1 cellular context compared by ENCODE assay signal in genomic region chr12:121857322-121858246, GRCh38.
A peak's percentile ranks its signal among the peaks of the same experiment; 100 is the strongest.
TF ChIP-seq lines count a peak whose summit lies in the region.

No MANE protein-coding gene starts in this region.

TF ChIP-seq in HepG2, 621 proteins besides CTCF, POLR2A, EP300 and RAD21 (continued from another document and continues in another):
- TF ChIP-seq STAT6 (CRISPR knock-in tag; IDR thresholded peaks at IDR 0.05; ENCODE audit: borderline replicate concordance) (0 out of 2 replicates have a peak, but pooled peaks have one; percentile 27), ZBTB7B (CRISPR knock-in tag; IDR thresholded peaks at IDR 0.05) (peak; percentile 99), TOPORS (CRISPR knock-in tag; IDR thresholded peaks at IDR 0.05) (0 out of 2 replicates have a peak, but pooled peaks have one; percentile 30), POLR2AphosphoS5 (IDR thresholded peaks at IDR 0.05; ENCODE audit: low read depth, low read length) (peak; percentile 74), FOXO1 (CRISPR knock-in tag; IDR thresholded peaks at IDR 0.05) (peak; percentile 65; the same call in 1 of the 2 replicates), ZNF687 (CRISPR knock-in tag; IDR thresholded peaks at IDR 0.05) (peak; percentile 94), ZSCAN12 (CRISPR knock-in tag; IDR thresholded peaks at IDR 0.05) (no peak), RNF219 (CRISPR knock-in tag; IDR thresholded peaks at IDR 0.05) (no peak), ZFP1 (CRISPR knock-in tag; IDR thresholded peaks at IDR 0.05) (no peak), ETV5 (CRISPR knock-in tag; IDR thresholded peaks at IDR 0.05; ENCODE audit: borderline replicate concordance) (peak; percentile 97), MAFK (conservative IDR thresholded peaks at IDR 0.05 in 1 of 2, IDR thresholded peaks at IDR 0.05 in 1 of 2; ENCODE audit: low read length in 2 of 2) (peak; percentile 95 to 99), TCF7L2 (IDR thresholded peaks at IDR 0.05; ENCODE audit: low read depth, low read length) (no peak), HMG20A (CRISPR knock-in tag; IDR thresholded peaks at IDR 0.05; ENCODE audit: borderline replicate concordance) (peak; percentile 21; the same call in 1 of the 2 replicates), ZNF180 (CRISPR knock-in tag; IDR thresholded peaks at IDR 0.05; ENCODE audit: borderline replicate concordance, low read depth) (no peak), ZNF343 (CRISPR knock-in tag; IDR thresholded peaks at IDR 0.05) (no peak), HIVEP1 (CRISPR knock-in tag; IDR thresholded peaks at IDR 0.05) (peak; percentile 77), FOSL2 (CRISPR knock-in tag; IDR thresholded peaks at IDR 0.05) (peak; percentile 93), TEAD2 (CRISPR knock-in tag; IDR thresholded peaks at IDR 0.05) (no peak), PAWR (CRISPR knock-in tag; IDR thresholded peaks at IDR 0.05; ENCODE audit: borderline replicate concordance) (0 out of 2 replicates have a peak, but pooled peaks have one; percentile 53), ZNF720 (CRISPR knock-in tag; IDR thresholded peaks at IDR 0.05) (no peak), PHF8 (CRISPR knock-in tag; IDR thresholded peaks at IDR 0.05) (peak; percentile 41), KDM2A (CRISPR knock-in tag; IDR thresholded peaks at IDR 0.05; ENCODE audit: borderline replicate concordance, low read depth) (peak; percentile 65; the same call in 1 of the 2 replicates), GATA4 (IDR thresholded peaks at IDR 0.05; ENCODE audit: borderline replicate concordance, low read depth) (peak; percentile 26; the same call in 1 of the 2 replicates), FOXC1 (CRISPR knock-in tag; IDR thresholded peaks at IDR 0.05; ENCODE audit: borderline replicate concordance) (peak; percentile 73), TBP (CRISPR knock-in tag; IDR thresholded peaks at IDR 0.05) (no peak), ZFP36L1 (CRISPR knock-in tag; IDR thresholded peaks at IDR 0.05) (peak; percentile 68; the same call in 1 of the 2 replicates), SKI (IDR thresholded peaks at IDR 0.05; ENCODE audit: partially characterized antibody) (peak; percentile 49), DMAP1 (CRISPR knock-in tag; IDR thresholded peaks at IDR 0.05) (0 out of 2 replicates have a peak, but pooled peaks have one; percentile 57), KLF6 (CRISPR knock-in tag; IDR thresholded peaks at IDR 0.05) (no peak), HMG20B (CRISPR knock-in tag; conservative IDR thresholded peaks at IDR 0.05) (0 out of 2 replicates have a peak, but pooled peaks have one; percentile 40), ZNF547 (CRISPR knock-in tag; IDR thresholded peaks at IDR 0.05) (peak; percentile 56; the same call in 1 of the 2 replicates), FOXK1 (CRISPR knock-in tag; IDR thresholded peaks at IDR 0.05; ENCODE audit: borderline replicate concordance, low read depth) (peak; percentile 49; the same call in 1 of the 2 replicates), ESRRA (CRISPR knock-in tag; IDR thresholded peaks at IDR 0.05; ENCODE audit: low read depth) (peak; percentile 43; the same call in 1 of the 2 replicates)
- TF ChIP-seq, protein P1, sequence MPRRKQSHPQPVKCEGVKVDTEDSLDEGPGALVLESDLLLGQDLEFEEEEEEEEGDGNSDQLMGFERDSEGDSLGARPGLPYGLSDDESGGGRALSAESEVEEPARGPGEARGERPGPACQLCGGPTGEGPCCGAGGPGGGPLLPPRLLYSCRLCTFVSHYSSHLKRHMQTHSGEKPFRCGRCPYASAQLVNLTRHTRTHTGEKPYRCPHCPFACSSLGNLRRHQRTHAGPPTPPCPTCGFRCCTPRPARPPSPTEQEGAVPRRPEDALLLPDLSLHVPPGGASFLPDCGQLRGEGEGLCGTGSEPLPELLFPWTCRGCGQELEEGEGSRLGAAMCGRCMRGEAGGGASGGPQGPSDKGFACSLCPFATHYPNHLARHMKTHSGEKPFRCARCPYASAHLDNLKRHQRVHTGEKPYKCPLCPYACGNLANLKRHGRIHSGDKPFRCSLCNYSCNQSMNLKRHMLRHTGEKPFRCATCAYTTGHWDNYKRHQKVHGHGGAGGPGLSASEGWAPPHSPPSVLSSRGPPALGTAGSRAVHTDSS (CRISPR knock-in tag; conservative IDR thresholded peaks at IDR 0.05) = no peak
- TF ChIP-seq, protein P2, sequence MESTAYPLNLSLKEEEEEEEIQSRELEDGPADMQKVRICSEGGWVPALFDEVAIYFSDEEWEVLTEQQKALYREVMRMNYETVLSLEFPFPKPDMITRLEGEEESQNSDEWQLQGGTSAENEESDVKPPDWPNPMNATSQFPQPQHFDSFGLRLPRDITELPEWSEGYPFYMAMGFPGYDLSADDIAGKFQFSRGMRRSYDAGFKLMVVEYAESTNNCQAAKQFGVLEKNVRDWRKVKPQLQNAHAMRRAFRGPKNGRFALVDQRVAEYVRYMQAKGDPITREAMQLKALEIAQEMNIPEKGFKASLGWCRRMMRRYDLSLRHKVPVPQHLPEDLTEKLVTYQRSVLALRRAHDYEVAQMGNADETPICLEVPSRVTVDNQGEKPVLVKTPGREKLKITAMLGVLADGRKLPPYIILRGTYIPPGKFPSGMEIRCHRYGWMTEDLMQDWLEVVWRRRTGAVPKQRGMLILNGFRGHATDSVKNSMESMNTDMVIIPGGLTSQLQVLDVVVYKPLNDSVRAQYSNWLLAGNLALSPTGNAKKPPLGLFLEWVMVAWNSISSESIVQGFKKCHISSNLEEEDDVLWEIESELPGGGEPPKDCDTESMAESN (CRISPR knock-in tag; conservative IDR thresholded peaks at IDR 0.05) = peak; percentile 42; the same call in 1 of the 2 replicates
- TF ChIP-seq, protein P3, sequence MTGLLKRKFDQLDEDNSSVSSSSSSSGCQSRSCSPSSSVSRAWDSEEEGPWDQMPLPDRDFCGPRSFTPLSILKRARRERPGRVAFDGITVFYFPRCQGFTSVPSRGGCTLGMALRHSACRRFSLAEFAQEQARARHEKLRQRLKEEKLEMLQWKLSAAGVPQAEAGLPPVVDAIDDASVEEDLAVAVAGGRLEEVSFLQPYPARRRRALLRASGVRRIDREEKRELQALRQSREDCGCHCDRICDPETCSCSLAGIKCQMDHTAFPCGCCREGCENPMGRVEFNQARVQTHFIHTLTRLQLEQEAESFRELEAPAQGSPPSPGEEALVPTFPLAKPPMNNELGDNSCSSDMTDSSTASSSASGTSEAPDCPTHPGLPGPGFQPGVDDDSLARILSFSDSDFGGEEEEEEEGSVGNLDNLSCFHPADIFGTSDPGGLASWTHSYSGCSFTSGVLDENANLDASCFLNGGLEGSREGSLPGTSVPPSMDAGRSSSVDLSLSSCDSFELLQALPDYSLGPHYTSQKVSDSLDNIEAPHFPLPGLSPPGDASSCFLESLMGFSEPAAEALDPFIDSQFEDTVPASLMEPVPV (CRISPR knock-in tag; IDR thresholded peaks at IDR 0.05) = peak; percentile 87
- TF ChIP-seq, protein P4, sequence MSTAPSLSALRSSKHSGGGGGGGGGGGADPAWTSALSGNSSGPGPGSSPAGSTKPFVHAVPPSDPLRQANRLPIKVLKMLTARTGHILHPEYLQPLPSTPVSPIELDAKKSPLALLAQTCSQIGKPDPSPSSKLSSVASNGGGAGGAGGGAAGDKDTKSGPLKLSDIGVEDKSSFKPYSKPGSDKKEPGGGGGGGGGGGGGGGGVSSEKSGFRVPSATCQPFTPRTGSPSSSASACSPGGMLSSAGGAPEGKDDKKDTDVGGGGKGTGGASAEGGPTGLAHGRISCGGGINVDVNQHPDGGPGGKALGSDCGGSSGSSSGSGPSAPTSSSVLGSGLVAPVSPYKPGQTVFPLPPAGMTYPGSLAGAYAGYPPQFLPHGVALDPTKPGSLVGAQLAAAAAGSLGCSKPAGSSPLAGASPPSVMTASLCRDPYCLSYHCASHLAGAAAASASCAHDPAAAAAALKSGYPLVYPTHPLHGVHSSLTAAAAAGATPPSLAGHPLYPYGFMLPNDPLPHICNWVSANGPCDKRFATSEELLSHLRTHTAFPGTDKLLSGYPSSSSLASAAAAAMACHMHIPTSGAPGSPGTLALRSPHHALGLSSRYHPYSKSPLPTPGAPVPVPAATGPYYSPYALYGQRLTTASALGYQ (CRISPR knock-in tag; IDR thresholded peaks at IDR 0.05) = peak; percentile 34; the same call in 1 of the 2 replicates
- TF ChIP-seq, protein P5, sequence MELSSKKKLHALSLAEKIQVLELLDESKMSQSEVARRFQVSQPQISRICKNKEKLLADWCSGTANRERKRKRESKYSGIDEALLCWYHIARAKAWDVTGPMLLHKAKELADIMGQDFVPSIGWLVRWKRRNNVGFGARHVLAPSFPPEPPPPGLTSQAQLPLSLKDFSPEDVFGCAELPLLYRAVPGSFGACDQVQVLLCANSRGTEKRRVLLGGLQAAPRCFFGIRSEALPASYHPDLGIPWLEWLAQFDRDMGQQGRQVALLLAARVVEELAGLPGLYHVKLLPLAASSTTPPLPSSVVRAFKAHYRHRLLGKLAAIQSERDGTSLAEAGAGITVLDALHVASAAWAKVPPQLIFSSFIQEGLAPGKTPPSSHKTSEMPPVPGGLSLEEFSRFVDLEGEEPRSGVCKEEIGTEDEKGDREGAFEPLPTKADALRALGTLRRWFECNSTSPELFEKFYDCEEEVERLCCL (CRISPR knock-in tag; IDR thresholded peaks at IDR 0.05; ENCODE audit: borderline replicate concordance) = no peak
- TF ChIP-seq, protein P6, sequence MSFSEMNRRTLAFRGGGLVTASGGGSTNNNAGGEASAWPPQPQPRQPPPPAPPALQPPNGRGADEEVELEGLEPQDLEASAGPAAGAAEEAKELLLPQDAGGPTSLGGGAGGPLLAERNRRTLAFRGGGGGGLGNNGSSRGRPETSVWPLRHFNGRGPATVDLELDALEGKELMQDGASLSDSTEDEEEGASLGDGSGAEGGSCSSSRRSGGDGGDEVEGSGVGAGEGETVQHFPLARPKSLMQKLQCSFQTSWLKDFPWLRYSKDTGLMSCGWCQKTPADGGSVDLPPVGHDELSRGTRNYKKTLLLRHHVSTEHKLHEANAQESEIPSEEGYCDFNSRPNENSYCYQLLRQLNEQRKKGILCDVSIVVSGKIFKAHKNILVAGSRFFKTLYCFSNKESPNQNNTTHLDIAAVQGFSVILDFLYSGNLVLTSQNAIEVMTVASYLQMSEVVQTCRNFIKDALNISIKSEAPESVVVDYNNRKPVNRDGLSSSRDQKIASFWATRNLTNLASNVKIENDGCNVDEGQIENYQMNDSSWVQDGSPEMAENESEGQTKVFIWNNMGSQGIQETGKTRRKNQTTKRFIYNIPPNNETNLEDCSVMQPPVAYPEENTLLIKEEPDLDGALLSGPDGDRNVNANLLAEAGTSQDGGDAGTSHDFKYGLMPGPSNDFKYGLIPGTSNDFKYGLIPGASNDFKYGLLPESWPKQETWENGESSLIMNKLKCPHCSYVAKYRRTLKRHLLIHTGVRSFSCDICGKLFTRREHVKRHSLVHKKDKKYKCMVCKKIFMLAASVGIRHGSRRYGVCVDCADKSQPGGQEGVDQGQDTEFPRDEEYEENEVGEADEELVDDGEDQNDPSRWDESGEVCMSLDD (CRISPR knock-in tag; IDR thresholded peaks at IDR 0.05; ENCODE audit: borderline replicate concordance) = peak; percentile 95
